In genomic region chr9:99840061-99840460, GRCh38 we compare ENCODE assay signal across 19 cellular contexts. TPM values are rescaled to one million over a fixed set of nuclear protein-coding genes. Genes with fewer than 3 reads are reported as not detected.
DNase-seq lines count a peak whose midpoint lies in the region; ATAC-seq, FAIRE-seq and TF ChIP-seq lines count a peak whose summit lies in the region.
"Had no signal": no experiment of that assay in that cellular context is flagged by ENCODE, and none has a peak within 500 bp of the region (broad histone marks: within the 10 kb centered on the region; RNA-seq: fewer than 3 reads in every experiment).

No MANE protein-coding gene starts in this region.

- intact Hi-C loops in HepG2 (cut with micrococcal nuclease; ENCODE audit: unreplicated experiment), result no loop called here
- intact Hi-C loops in right lobe of liver (cut with DNase I), result no loop called here

- no peaks in the 10 kb centered on the region for H3K79me2 ChIP-seq in HepG2 (ENCODE audit: insufficient read depth, low read length)

- CTCF ChIA-PET in HepG2 (lab: Yijun Ruan, JAX; ENCODE audit: low intra/inter-chr PET ratio, low total read pairs), result no interaction called here

- no peak for DNase-seq in HepG2 (ENCODE audit: low spot score)
- no peak for DNase-seq in right lobe of liver
- DNase-seq in NCI-H146 (lab: John Stamatoyannopoulos, UW), result peak; percentile 41
- no peak for DNase-seq in T-helper 17 cell
- no peak for DNase-seq in stimulated activated naive B cell treated with anti-CD40 and anti-IgM and Interleukin-4, amounts not matched to agents 10 μg/mL and 1 μg/mL and 100 μg/mL, for 72 hours
- no peak for DNase-seq in HK-2 (ENCODE audit: unreplicated experiment)
- DNase-seq: ACHN; AML-193; CD4-positive, alpha-beta T cell; DMS153; DMS79; GDM1; GOT3; H7 had no signal

- H3K4me3 ChIP-seq in HepG2 (replicated peaks in 1 of 3; ENCODE audit: insufficient read depth in 1 of 3, low read depth in 2 of 3, low read length in 3 of 3) (no peak overlapping the region), right lobe of liver (no peak overlapping the region)

- H3K4me1 ChIP-seq in HepG2 (ENCODE audit: insufficient read depth, low read length) (no peaks in the 10 kb centered on the region), right lobe of liver (peaks cover 0 to 5% (median 0%) of the 10 kb centered on the region in 4 donors)

- TF ChIP-seq EP300 in HepG2 (IDR thresholded peaks at IDR 0.05; ENCODE audit: low read depth in 2 of 2, low read length in 2 of 2) (no peak), HepG2 (CRISPR knock-in tag; IDR thresholded peaks at IDR 0.05; ENCODE audit: borderline replicate concordance) (no peak)

- POLR2A ChIA-PET in HepG2 (lab: Yijun Ruan, JAX), result no interaction called here

- H3K4me1 Mint-ChIP-seq in T-helper 17 cell, result peaks cover 2% of the 10 kb centered on the region
- H3K4me1 Mint-ChIP-seq in stimulated activated naive B cell treated with anti-CD40 and anti-IgM and Interleukin-4, amounts not matched to agents 10 μg/mL and 1 μg/mL and 100 μg/mL, for 72 hours, result peaks cover 8 to 33% of the 10 kb centered on the region in 2 donors

- 0% methylated on average over 1 of the region's 1 CpG for WGBS in HepG2 (ENCODE audit: low lambda C conversion rate)
- no CpG with 5 or more reads among the region's 1 CpG for WGBS in right lobe of liver (ENCODE audit: insufficient coverage, low coverage, low lambda C conversion rate, missing lambda C conversion rate)

- peak overlapping the region; percentile 21 for H3K4me3 Mint-ChIP-seq in T-helper 17 cell
- H3K4me3 Mint-ChIP-seq in stimulated activated naive B cell treated with anti-CD40 and anti-IgM and Interleukin-4, amounts not matched to agents 10 μg/mL and 1 μg/mL and 100 μg/mL, for 72 hours, result peak overlapping the region in 1 of 2 donors; percentile 8
- H3K4me3 Mint-ChIP-seq: CD4-positive, alpha-beta T cell had no signal

- H3K36me3 ChIP-seq in HepG2 (replicated peaks in 1 of 2; ENCODE audit: control insufficient read depth in 1 of 2, insufficient read depth in 2 of 2, low read length in 2 of 2), result no peaks in the 10 kb centered on the region
- H3K36me3 ChIP-seq in right lobe of liver, result no peaks in the 10 kb centered on the region

- H3K27me3 Mint-ChIP-seq in T-helper 17 cell, result peaks cover 13% of the 10 kb centered on the region
- H3K27me3 Mint-ChIP-seq in stimulated activated naive B cell treated with anti-CD40 and anti-IgM and Interleukin-4, amounts not matched to agents 10 μg/mL and 1 μg/mL and 100 μg/mL, for 72 hours, result no peaks in the 10 kb centered on the region
- H3K27me3 Mint-ChIP-seq: CD4-positive, alpha-beta T cell had no signal

- no peak overlapping the region for H3K4me2 ChIP-seq in HepG2 (ENCODE audit: low read depth, low read length)

- no peak overlapping the region for H3K9ac ChIP-seq in HepG2 (ENCODE audit: insufficient read depth, low read depth, low read length)

- TF ChIP-seq POLR2A in HepG2 (IDR thresholded peaks at IDR 0.05; ENCODE audit: insufficient read depth in 1 of 2, low read depth in 2 of 2, low read length in 2 of 2), result no peak
- no peak for TF ChIP-seq POLR2A in right lobe of liver (IDR thresholded peaks at IDR 0.05)

- TF ChIP-seq RAD21 in HepG2 (CRISPR knock-in tag; IDR thresholded peaks at IDR 0.05), result no peak

- in situ Hi-C loops in HepG2 (cut with HindIII; ENCODE audit: extremely low pct_ligation_motif_present, low pct_unique_long_range_greater_than_20kb), result no loop called here

- FAIRE-seq in HepG2 (lab: Jason Lieb, UNC), result no peak
- FAIRE-seq: GM12892, GM18507 had no signal

- no peaks in the 10 kb centered on the region for H3K9me3 Mint-ChIP-seq in stimulated activated naive B cell treated with anti-CD40 and anti-IgM and Interleukin-4, amounts not matched to agents 10 μg/mL and 1 μg/mL and 100 μg/mL, for 72 hours
- H3K9me3 Mint-ChIP-seq: CD4-positive, alpha-beta T cell had no signal

- H3K9me3 ChIP-seq in HepG2 (ENCODE audit: low read length) (no peaks in the 10 kb centered on the region), right lobe of liver (no peaks in the 10 kb centered on the region), T-helper 17 cell (ENCODE audit: control insufficient read depth, low read length, poor library complexity, severe bottlenecking) (no peaks in the 10 kb centered on the region)

- H3K27ac ChIP-seq in HepG2 (ENCODE audit: extremely low read length, insufficient read depth, low read length) (no peak overlapping the region), right lobe of liver (no peak overlapping the region)
- H3K27ac ChIP-seq: C4-2B had no signal

- H3K27ac Mint-ChIP-seq in T-helper 17 cell, result peak overlapping the region; percentile 53
- peak overlapping the region; percentile 85 for H3K27ac Mint-ChIP-seq in stimulated activated naive B cell treated with anti-CD40 and anti-IgM and Interleukin-4, amounts not matched to agents 10 μg/mL and 1 μg/mL and 100 μg/mL, for 72 hours
- H3K27ac Mint-ChIP-seq: CD4-positive, alpha-beta T cell had no signal

- ATAC-seq in HepG2 (peak; percentile 55; the same call in 2 of the 3 replicates), right lobe of liver (no peak), T-helper 17 cell (no peak), GM19397 (IDR thresholded peaks at IDR 0.05; ENCODE audit: unreplicated experiment) (no peak)
- no peak for ATAC-seq in stimulated activated naive B cell treated with anti-CD40 and anti-IgM and Interleukin-4, amounts not matched to agents 10 μg/mL and 1 μg/mL and 100 μg/mL, for 72 hours (replicated peaks)
- ATAC-seq: HCT116 had no signal

- TF ChIP-seq CTCF in HepG2 (CRISPR knock-in tag; IDR thresholded peaks at IDR 0.05) (no peak), right lobe of liver (IDR thresholded peaks at IDR 0.05) (no peak)

- H4K20me1 ChIP-seq in HepG2 (ENCODE audit: insufficient read depth, low read length), result no peaks in the 10 kb centered on the region

- H2AFZ ChIP-seq in HepG2 (ENCODE audit: low read length), result no peak overlapping the region

- no TSS peak for BruUV-seq in HepG2 (replicated peaks; lab: Mats Ljungman, UMichigan)

- H3K27me3 ChIP-seq in HepG2 (ENCODE audit: control insufficient read depth in 1 of 2, insufficient read depth in 2 of 2, low read length in 2 of 2), result peaks cover 0 to 6% of the 10 kb centered on the region in 2 experiments; a peak in 1 of 5 replicates
- no peaks in the 10 kb centered on the region for H3K27me3 ChIP-seq in right lobe of liver

- no peaks in the 10 kb centered on the region for H3K36me3 Mint-ChIP-seq in T-helper 17 cell (ENCODE audit: low read depth)
- H3K36me3 Mint-ChIP-seq in stimulated activated naive B cell treated with anti-CD40 and anti-IgM and Interleukin-4, amounts not matched to agents 10 μg/mL and 1 μg/mL and 100 μg/mL, for 72 hours, result peaks cover 61 to 74% of the 10 kb centered on the region in 2 donors

TF ChIP-seq in HepG2, 621 proteins besides CTCF, POLR2A, EP300 and RAD21 (continues in another document):
- TF ChIP-seq ATF7 (IDR thresholded peaks at IDR 0.05) (no peak), ATF7 (CRISPR knock-in tag; IDR thresholded peaks at IDR 0.05) (no peak), ONECUT2 (CRISPR knock-in tag; IDR thresholded peaks at IDR 0.05) (no peak), RFX3 (CRISPR knock-in tag; IDR thresholded peaks at IDR 0.05) (no peak), CCAR2 (optimal IDR thresholded peaks at IDR 0.05; ENCODE audit: low read depth, low read length) (no peak)
- TF ChIP-seq, protein P1, sequence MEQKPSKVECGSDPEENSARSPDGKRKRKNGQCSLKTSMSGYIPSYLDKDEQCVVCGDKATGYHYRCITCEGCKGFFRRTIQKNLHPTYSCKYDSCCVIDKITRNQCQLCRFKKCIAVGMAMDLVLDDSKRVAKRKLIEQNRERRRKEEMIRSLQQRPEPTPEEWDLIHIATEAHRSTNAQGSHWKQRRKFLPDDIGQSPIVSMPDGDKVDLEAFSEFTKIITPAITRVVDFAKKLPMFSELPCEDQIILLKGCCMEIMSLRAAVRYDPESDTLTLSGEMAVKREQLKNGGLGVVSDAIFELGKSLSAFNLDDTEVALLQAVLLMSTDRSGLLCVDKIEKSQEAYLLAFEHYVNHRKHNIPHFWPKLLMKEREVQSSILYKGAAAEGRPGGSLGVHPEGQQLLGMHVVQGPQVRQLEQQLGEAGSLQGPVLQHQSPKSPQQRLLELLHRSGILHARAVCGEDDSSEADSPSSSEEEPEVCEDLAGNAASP (CRISPR knock-in tag; IDR thresholded peaks at IDR 0.05; ENCODE audit: borderline replicate concordance), result no peak

RNA-seq across cellular contexts. Expression of gene NR4A3, which starts 18.4 kb away (rescaled TPM):
- total RNA-seq in HepG2 (2016; rRNA removed; fragmentation: Illumina TruSeq; extraction: Trizol) (0.02 TPM in 1 of 2 replicates, not detected in the other), right lobe of liver (1 to 10 TPM in 1 of 6 experiments, under 1 TPM in 5; 0.13 to 1.2 (median 0.30) TPM), T-helper 17 cell (10 to 100 TPM; 48.2 to 51.3 TPM)
- not detected in 2 replicates for total RNA-seq in HepG2 (2016; cell fraction: cytosol; rRNA removed; fragmentation: Illumina TruSeq; extraction: Trizol; ENCODE audit: low read depth)
- 0.03 TPM in 1 of 2 replicates, not detected in the other for total RNA-seq in HepG2 (2016; cell fraction: insoluble cytoplasmic fraction; rRNA removed; fragmentation: Illumina TruSeq; extraction: Trizol)
- 0.03 TPM in 1 of 2 replicates, not detected in the other for total RNA-seq in HepG2 (2016; cell fraction: membrane; rRNA removed; fragmentation: Illumina TruSeq; extraction: Trizol)
- 0.25 and 0.31 TPM in 2 replicates for total RNA-seq in HepG2 (2016; cell fraction: nucleus; rRNA removed; fragmentation: Illumina TruSeq; extraction: Trizol)
- 0.03 and 0.09 TPM in 2 replicates for polyA plus RNA-seq in HepG2 (2011; rRNA removed)
- 0.03 TPM in 1 of 2 replicates, not detected in the other for polyA plus RNA-seq in HepG2 (2011; cell fraction: cytosol; rRNA removed)
- polyA plus RNA-seq in HepG2 (2011; cell fraction: nucleus; rRNA removed), result 0.09 and 0.14 TPM in 2 replicates
- polyA plus RNA-seq in HepG2 (2012), result 0.07 TPM in 1 of 2 replicates, not detected in the other
- not detected in 2 replicates for polyA plus RNA-seq in HepG2 (2016; cell fraction: cytosol; fragmentation: Illumina TruSeq; extraction: Trizol; ENCODE audit: low read depth)
- polyA plus RNA-seq in HepG2 (2016; cell fraction: insoluble cytoplasmic fraction; fragmentation: Illumina TruSeq; extraction: Trizol; ENCODE audit: low read depth), result 0.04 and 0.07 TPM in 2 replicates
- not detected in 2 replicates for polyA plus RNA-seq in HepG2 (2016; cell fraction: membrane; fragmentation: Illumina TruSeq; extraction: Trizol; ENCODE audit: low read depth)
- polyA plus RNA-seq in HepG2 (2016; cell fraction: nucleus; fragmentation: Illumina TruSeq; extraction: Trizol; ENCODE audit: insufficient read depth, low read depth), result not detected in 2 replicates
- polyA minus RNA-seq in HepG2 (2011; rRNA and poly(A)+ RNA removed; ENCODE audit: low replicate concordance), result 0.06 and 5.7 TPM in 2 replicates
- polyA minus RNA-seq in HepG2 (2011; cell fraction: cytosol; rRNA and poly(A)+ RNA removed), result 0.18 TPM in 1 of 2 replicates, not detected in the other
- 0.50 and 0.64 TPM in 2 replicates for polyA minus RNA-seq in HepG2 (2011; cell fraction: nucleus; rRNA and poly(A)+ RNA removed)

Comparison
In these comparisons a context has a peak if more than half of its experiments do, and no peak if none do; other contexts are left out.
1. RNA of gene NR4A3, which starts 18.4 kb away (total RNA-seq): 48.2 to 51.3 TPM in T-helper 17 cell; 0.13 to 1.2 TPM in right lobe of liver and 0.02 to 0.31 TPM in HepG2; every median in the first group is over 10 times any median in the second.